Comparison of ENCODE assay signal across 7 cellular contexts in genomic region chr17:17913695-17914332, GRCh38. TPM values are rescaled to one million over a fixed set of nuclear protein-coding genes. Genes with fewer than 3 reads are reported as not detected.
DNase-seq lines count a peak whose midpoint lies in the region; ATAC-seq and TF ChIP-seq lines count a peak whose summit lies in the region.

No MANE protein-coding gene starts in this region.

- no peaks in the 10 kb centered on the region for H3K9me3 Mint-ChIP-seq in stimulated activated naive CD8-positive, alpha-beta T cell treated with anti-CD3 and anti-CD28 coated beads, Interleukin-15, amount 100 ng/mL, for 72 hours

- H2AFZ ChIP-seq in mammary epithelial cell (ENCODE audit: low read depth, low read length) = peak overlapping the region; percentile 20

- BruUV-seq in mammary epithelial cell (replicated peaks; lab: Mats Ljungman, UMichigan) = no TSS peak

- no peaks in the 10 kb centered on the region for H4K20me1 ChIP-seq in mammary epithelial cell (ENCODE audit: insufficient read depth, low read length)

- peak overlapping the region; percentile 85 for H3K4me2 ChIP-seq in mammary epithelial cell (ENCODE audit: insufficient read depth, low read depth, low read length)

- ATAC-seq in left lung (peak; percentile 99), GM21723 (IDR thresholded peaks at IDR 0.05; ENCODE audit: unreplicated experiment) (no peak)
- ATAC-seq in stimulated activated naive CD8-positive, alpha-beta T cell treated with anti-CD3 and anti-CD28 coated beads, Interleukin-15, amount 100 ng/mL, for 72 hours = peak; percentile 74

- H3K4me1 ChIP-seq in SJSA1 (replicated peaks) = peaks cover 20% of the 10 kb centered on the region
- peaks cover 26% of the 10 kb centered on the region for H3K4me1 ChIP-seq in mammary epithelial cell (ENCODE audit: insufficient read depth, low read length)
- peaks cover 11 to 15% of the 10 kb centered on the region in 2 donors for H3K4me1 ChIP-seq in left lung

- dilution Hi-C loops in mammary epithelial cell (cut with HindIII; ENCODE audit: low sequenced_read_pairs) = no loop called here

- in situ Hi-C loops in GM13976 (cut with MboI; ENCODE audit: low sequenced_read_pairs, unreplicated experiment) (no loop called here), mammary epithelial cell (cut with MboI; ENCODE audit: low sequenced_read_pairs in 2 of 2) (no loop called here)

- 0% methylated on average over 4 of the region's 4 CpGs for WGBS in mammary epithelial cell (ENCODE audit: low coverage, missing lambda C conversion rate)

- H3K9me3 ChIP-seq in SJSA1 (replicated peaks) = no peaks in the 10 kb centered on the region
- H3K9me3 ChIP-seq in mammary epithelial cell (replicated peaks; ENCODE audit: insufficient read depth, low read length) = no peaks in the 10 kb centered on the region
- no peaks in the 10 kb centered on the region for H3K9me3 ChIP-seq in left lung

- H3K36me3 ChIP-seq in SJSA1 (peaks cover 7% of the 10 kb centered on the region; the same call in 1 of the 2 replicates), mammary epithelial cell (ENCODE audit: insufficient read depth, low read length) (no peaks in the 10 kb centered on the region), left lung (no peaks in the 10 kb centered on the region)

- intact Hi-C loops in mammary epithelial cell (cut with micrococcal nuclease) (loop anchor here (10.0 kb wide), 1 partner anchor 559 kb away; no protein-coding TSS in a partner anchor), left lung (cut with DNase I) (no loop called here)

- H3K27ac Mint-ChIP-seq in stimulated activated naive CD8-positive, alpha-beta T cell treated with anti-CD3 and anti-CD28 coated beads, Interleukin-15, amount 100 ng/mL, for 72 hours = peak overlapping the region in 1 of 2 donors; percentile 40

- peaks cover 17% of the 10 kb centered on the region for H3K4me1 Mint-ChIP-seq in stimulated activated naive CD8-positive, alpha-beta T cell treated with anti-CD3 and anti-CD28 coated beads, Interleukin-15, amount 100 ng/mL, for 72 hours

- TF ChIP-seq CTCF in GM13976 (IDR thresholded peaks at IDR 0.05; ENCODE audit: borderline replicate concordance, control extremely low read depth, extremely low read depth, insufficient read depth, missing control alignments) = no peak
- TF ChIP-seq CTCF in mammary epithelial cell (conservative IDR thresholded peaks at IDR 0.05 in 1 of 2, IDR thresholded peaks at IDR 0.05 in 1 of 2; ENCODE audit: extremely low read depth in 1 of 2, insufficient read depth in 1 of 2, low read depth in 1 of 2, low read length in 2 of 2) = no peak
- no peak for TF ChIP-seq CTCF in left lung (IDR thresholded peaks at IDR 0.05)

- H3K27ac ChIP-seq in SJSA1 = no peak overlapping the region
- H3K27ac ChIP-seq in mammary epithelial cell (ENCODE audit: insufficient read depth, low read depth, low read length) = peak overlapping the region; percentile 72
- H3K27ac ChIP-seq in left lung = peak overlapping the region; percentile 8 to 50

- H3K9ac ChIP-seq in mammary epithelial cell (ENCODE audit: insufficient read depth, low read length) = peak overlapping the region; percentile 50

- H3K4me3 Mint-ChIP-seq in stimulated activated naive CD8-positive, alpha-beta T cell treated with anti-CD3 and anti-CD28 coated beads, Interleukin-15, amount 100 ng/mL, for 72 hours = no peak overlapping the region

- H3K4me3 ChIP-seq in SJSA1 (no peak overlapping the region), mammary epithelial cell (replicated peaks in 1 of 3; ENCODE audit: insufficient read depth in 1 of 3, low read depth in 2 of 3, low read length in 3 of 3) (peak overlapping the region in 1 of 3 experiments; percentile 11), left lung (no peak overlapping the region)

- no peaks in the 10 kb centered on the region for H3K27me3 Mint-ChIP-seq in stimulated activated naive CD8-positive, alpha-beta T cell treated with anti-CD3 and anti-CD28 coated beads, Interleukin-15, amount 100 ng/mL, for 72 hours

- H3K79me2 ChIP-seq in mammary epithelial cell (ENCODE audit: insufficient read depth, low read length) = peaks cover 8% of the 10 kb centered on the region

- CTCF ChIA-PET in mammary epithelial cell (lab: Charles Lee; ENCODE audit: low non-redundant PET) = no interaction called here

- H3K27me3 ChIP-seq in SJSA1 (replicated peaks) (no peaks in the 10 kb centered on the region), mammary epithelial cell (ENCODE audit: insufficient read depth, low read length) (no peaks in the 10 kb centered on the region), left lung (no peaks in the 10 kb centered on the region)

- DNase-seq in GM13976 (ENCODE audit: low spot score) (peak; percentile 45), MV-4-11 (lab: John Stamatoyannopoulos, UW) (peak; percentile 63), SJSA1 (ENCODE audit: low read depth in 1 of 2, low spot score in 2 of 2) (peak; percentile 75 to 89), mammary epithelial cell (peak; percentile 97), left lung (peak; percentile 80 to 87)
- DNase-seq in stimulated activated naive CD8-positive, alpha-beta T cell treated with anti-CD3 and anti-CD28 coated beads, Interleukin-15, amount 100 ng/mL, for 72 hours = peak in 1 of 2 donors; percentile 19

RNA-seq across cellular contexts. Expression of gene TOM1L2, which starts 58.4 kb away (rescaled TPM):
- 32.0 and 36.4 TPM in 2 replicates for total RNA-seq in SJSA1 (2014; rRNA removed; shearing (Covaris generic))
- total RNA-seq in mammary epithelial cell (10 to 100 TPM; 42.8 to 71.1 TPM), left lung (10 to 100 TPM; 56.4 to 71.2 TPM)
- polyA plus RNA-seq in mammary epithelial cell = 47.1 TPM
- 168 TPM for polyA minus RNA-seq in mammary epithelial cell

RNA-seq across cellular contexts. Expression of gene DRC3, which starts 58.8 kb away (rescaled TPM):
- 1.8 TPM in 1 of 2 replicates, not detected in the other for total RNA-seq in SJSA1 (2014; rRNA removed; shearing (Covaris generic))
- total RNA-seq in mammary epithelial cell (1 to 10 TPM in 1 of 2 donors, under 1 TPM in 1; 0.85 to 1.0 TPM), left lung (1 to 10 TPM; 3.6 to 7.6 TPM)
- polyA plus RNA-seq in mammary epithelial cell = 0.67 TPM
- not detected for polyA minus RNA-seq in mammary epithelial cell
